ENCODE assay signal across 19 cellular contexts in genomic region chr17:8532021-8532420, GRCh38.
DNase-seq lines count a peak whose midpoint lies in the region; ATAC-seq and TF ChIP-seq lines count a peak whose summit lies in the region.
"Had no signal": no experiment of that assay in that cellular context is flagged by ENCODE, and none has a peak within 500 bp of the region (broad histone marks: within the 10 kb centered on the region; RNA-seq: fewer than 3 reads in every experiment).

No MANE protein-coding gene starts in this region.

- H3K27me3 ChIP-seq in Panc1 (ENCODE audit: control insufficient read depth, insufficient read depth, low read length): no peaks in the 10 kb centered on the region
- no peaks in the 10 kb centered on the region for H3K27me3 ChIP-seq in right cardiac atrium (ENCODE audit: control insufficient read depth, insufficient read depth)
- no peaks in the 10 kb centered on the region for H3K27me3 ChIP-seq in parathyroid adenoma (ENCODE audit: control insufficient read depth, insufficient read depth, low read length)

- peak overlapping the region; percentile 11 for H3K9ac ChIP-seq in parathyroid adenoma

- in situ Hi-C loops in Panc1 (cut with HindIII; ENCODE audit: low pct_unique_long_range_greater_than_20kb, low sequenced_read_pairs): no loop called here

- 61% methylated on average over 3 of the region's 3 CpGs for WGBS in right cardiac atrium

- H3K4me3 Mint-ChIP-seq in HFFc6: no peak overlapping the region
- H3K4me3 Mint-ChIP-seq in activated naive CD4-positive, alpha-beta T cell treated with anti-CD3 and anti-CD28 coated beads, Interleukin-2, amount 10 ng/mL, durations not matched to agents 7 days and 5 days: no peak overlapping the region
- H3K4me3 Mint-ChIP-seq: activated CD4-positive, alpha-beta T cell treated with anti-CD3 and anti-CD28 coated beads, Interleukin-2, amount 10 ng/mL, durations not matched to agents 7 days and 5 days; activated T-cell treated with anti-CD3 and anti-CD28 coated beads, Interleukin-2, amount 50 U/mL, for 24 hours; CD14-positive monocyte; immature natural killer cell; naive B cell; T-helper 2 cell treated with Interferon-gamma antibody and Interleukin-4, amounts not matched to agents 5 μg/mL and 100 μg/mL, for 36 hours had no signal

- H3K4me1 ChIP-seq in Panc1 (ENCODE audit: control insufficient read depth, insufficient read depth, low read length): peaks cover 22% of the 10 kb centered on the region
- peaks cover 4% of the 10 kb centered on the region for H3K4me1 ChIP-seq in right cardiac atrium (ENCODE audit: control insufficient read depth, insufficient read depth, low read length)
- no peaks in the 10 kb centered on the region for H3K4me1 ChIP-seq in parathyroid adenoma

- no peak overlapping the region for H3K4me2 ChIP-seq in parathyroid adenoma (ENCODE audit: low read length)

- BruUV-seq in Panc1 (replicated peaks; lab: Mats Ljungman, UMichigan): no TSS peak

- H3K9me3 ChIP-seq in Panc1 (ENCODE audit: control insufficient read depth, insufficient read depth, low read depth, low read length): no peaks in the 10 kb centered on the region
- no peaks in the 10 kb centered on the region for H3K9me3 ChIP-seq in right cardiac atrium (ENCODE audit: control insufficient read depth, low read length)
- no peaks in the 10 kb centered on the region for H3K9me3 ChIP-seq in parathyroid adenoma (ENCODE audit: control insufficient read depth, low read length)

- POLR2A ChIA-PET in Panc1 (lab: Charles Lee): no interaction called here

- no peak overlapping the region for H3K27ac Mint-ChIP-seq in HFFc6
- no peak overlapping the region for H3K27ac Mint-ChIP-seq in activated naive CD4-positive, alpha-beta T cell treated with anti-CD3 and anti-CD28 coated beads, Interleukin-2, amount 10 ng/mL, durations not matched to agents 7 days and 5 days
- H3K27ac Mint-ChIP-seq: activated CD4-positive, alpha-beta T cell treated with anti-CD3 and anti-CD28 coated beads, Interleukin-2, amount 10 ng/mL, durations not matched to agents 7 days and 5 days; activated T-cell treated with anti-CD3 and anti-CD28 coated beads, Interleukin-2, amount 50 U/mL, for 24 hours; CD14-positive monocyte; immature natural killer cell; naive B cell; T-helper 2 cell treated with Interferon-gamma antibody and Interleukin-4, amounts not matched to agents 5 μg/mL and 100 μg/mL, for 36 hours had no signal

- H2AFZ ChIP-seq in parathyroid adenoma: no peak overlapping the region

- H3K79me2 ChIP-seq in parathyroid adenoma: peaks cover 3% of the 10 kb centered on the region

- H3K4me3 ChIP-seq in Panc1 (ENCODE audit: low read depth in 2 of 2, low read length in 2 of 2) (no peak overlapping the region), right cardiac atrium (ENCODE audit: low read length) (no peak overlapping the region), parathyroid adenoma (ENCODE audit: low read depth, low read length) (no peak overlapping the region)

- DNase-seq in HFFc6 (peak; percentile 6), Panc1 (ENCODE audit: low read depth, low spot score) (no peak), right cardiac atrium (no peak), GM03348 (ENCODE audit: low spot score) (no peak)
- no peak for DNase-seq in activated naive CD4-positive, alpha-beta T cell treated with anti-CD3 and anti-CD28 coated beads, Interleukin-2, amount 10 ng/mL, durations not matched to agents 7 days and 5 days
- DNase-seq: activated CD4-positive, alpha-beta T cell treated with anti-CD3 and anti-CD28 coated beads, Interleukin-2, amount 10 ng/mL, durations not matched to agents 7 days and 5 days; activated T-cell treated with anti-CD3 and anti-CD28 coated beads, Interleukin-2, amount 50 U/mL, for 24 hours; amniotic stem cell; immature natural killer cell; KBM-7; naive B cell; NCI-H187; NCI-H69; stimulated activated CD4-positive, alpha-beta T cell treated with anti-CD3 and anti-CD28 coated beads, Interleukin-4, amount 100 ng/mL, for 4 hours; stimulated activated naive CD4-positive, alpha-beta T cell had no signal

- no peaks in the 10 kb centered on the region for H3K27me3 Mint-ChIP-seq in HFFc6 (ENCODE audit: insufficient read depth)
- H3K27me3 Mint-ChIP-seq in activated naive CD4-positive, alpha-beta T cell treated with anti-CD3 and anti-CD28 coated beads, Interleukin-2, amount 10 ng/mL, durations not matched to agents 7 days and 5 days: no peaks in the 10 kb centered on the region
- H3K27me3 Mint-ChIP-seq: activated CD4-positive, alpha-beta T cell treated with anti-CD3 and anti-CD28 coated beads, Interleukin-2, amount 10 ng/mL, durations not matched to agents 7 days and 5 days; activated T-cell treated with anti-CD3 and anti-CD28 coated beads, Interleukin-2, amount 50 U/mL, for 24 hours; naive B cell had no signal

- CTCF ChIA-PET in Panc1 (lab: Charles Lee): no interaction called here
- CTCF ChIA-PET in activated naive CD4-positive, alpha-beta T cell treated with anti-CD3 and anti-CD28 coated beads, Interleukin-2, amount 10 ng/mL, durations not matched to agents 7 days and 5 days (lab: Charles Lee): no interaction called here

- H3K36me3 ChIP-seq in Panc1 (ENCODE audit: control insufficient read depth, insufficient read depth, low read length): no peaks in the 10 kb centered on the region
- H3K36me3 ChIP-seq in parathyroid adenoma (ENCODE audit: control insufficient read depth, insufficient read depth, low read length): no peaks in the 10 kb centered on the region

- no peaks in the 10 kb centered on the region for H3K9me3 Mint-ChIP-seq in HFFc6
- H3K9me3 Mint-ChIP-seq in activated naive CD4-positive, alpha-beta T cell treated with anti-CD3 and anti-CD28 coated beads, Interleukin-2, amount 10 ng/mL, durations not matched to agents 7 days and 5 days: no peaks in the 10 kb centered on the region
- H3K9me3 Mint-ChIP-seq: activated CD4-positive, alpha-beta T cell treated with anti-CD3 and anti-CD28 coated beads, Interleukin-2, amount 10 ng/mL, durations not matched to agents 7 days and 5 days; activated T-cell treated with anti-CD3 and anti-CD28 coated beads, Interleukin-2, amount 50 U/mL, for 24 hours; CD14-positive monocyte; immature natural killer cell; naive B cell; T-helper 2 cell treated with Interferon-gamma antibody and Interleukin-4, amounts not matched to agents 5 μg/mL and 100 μg/mL, for 36 hours had no signal

- H3K27ac ChIP-seq in Panc1 (ENCODE audit: low read length): peak overlapping the region; percentile 63
- H3K27ac ChIP-seq in right cardiac atrium (ENCODE audit: low read length): no peak overlapping the region
- H3K27ac ChIP-seq in parathyroid adenoma: no peak overlapping the region

- TF ChIP-seq CTCF in HFFc6 (IDR thresholded peaks at IDR 0.05) (no peak), Panc1 (IDR thresholded peaks at IDR 0.05) (no peak), parathyroid adenoma (IDR thresholded peaks at IDR 0.05) (no peak)

- no peaks in the 10 kb centered on the region for H3K4me1 Mint-ChIP-seq in HFFc6 (ENCODE audit: low read depth)
- H3K4me1 Mint-ChIP-seq in activated naive CD4-positive, alpha-beta T cell treated with anti-CD3 and anti-CD28 coated beads, Interleukin-2, amount 10 ng/mL, durations not matched to agents 7 days and 5 days: no peaks in the 10 kb centered on the region
- H3K4me1 Mint-ChIP-seq: activated CD4-positive, alpha-beta T cell treated with anti-CD3 and anti-CD28 coated beads, Interleukin-2, amount 10 ng/mL, durations not matched to agents 7 days and 5 days; CD14-positive monocyte; immature natural killer cell; naive B cell had no signal

- no peaks in the 10 kb centered on the region for H3K36me3 Mint-ChIP-seq in HFFc6 (ENCODE audit: low read depth)
- H3K36me3 Mint-ChIP-seq in activated naive CD4-positive, alpha-beta T cell treated with anti-CD3 and anti-CD28 coated beads, Interleukin-2, amount 10 ng/mL, durations not matched to agents 7 days and 5 days: no peaks in the 10 kb centered on the region
- H3K36me3 Mint-ChIP-seq: CD14-positive monocyte, immature natural killer cell, naive B cell had no signal

- intact Hi-C loops in Panc1 (cut with micrococcal nuclease; ENCODE audit: unreplicated experiment) (no loop called here), right cardiac atrium (cut with DNase I) (no loop called here)

- peak; percentile 99 for ATAC-seq in Panc1
- ATAC-seq in right cardiac atrium: peak; percentile 87 to 98
- ATAC-seq in HG03571 (IDR thresholded peaks at IDR 0.05; ENCODE audit: unreplicated experiment): no peak
